Comparison of ENCODE assay signal across 37 cellular contexts in the genomic region with DNA sequence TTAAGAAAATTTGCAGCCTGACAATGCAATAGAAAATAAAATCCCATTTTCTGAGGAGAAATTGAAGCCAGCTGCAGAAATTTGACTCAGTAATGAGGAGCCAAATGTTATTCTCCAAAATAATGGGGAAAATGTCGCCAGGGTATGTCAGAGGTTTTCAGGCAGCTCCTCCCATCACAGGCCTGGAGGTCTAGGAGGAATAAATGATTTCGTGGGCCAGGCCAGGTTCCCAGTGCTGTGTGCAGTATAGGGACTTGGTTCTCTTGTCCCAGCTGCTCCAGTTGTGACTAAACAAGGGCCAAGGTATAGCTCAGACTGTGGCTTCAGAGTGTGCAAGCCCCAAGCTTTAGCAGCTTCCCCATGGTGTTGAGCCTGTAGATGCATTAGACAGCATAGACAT.
"Had no signal": no experiment of that assay in that cellular context is flagged by ENCODE, and none has a peak within 500 bp of the region (broad histone marks: within the 10 kb centered on the region; RNA-seq: fewer than 3 reads in every experiment).

No MANE protein-coding gene starts in this region.

- H3K9me3 ChIP-seq: adrenal gland, body of pancreas had no signal

- DNase-seq: activated B cell treated with CpG ODN at 0.5 μM for 24 hours; activated CD4-positive, alpha-beta memory T cell treated with anti-CD3 and anti-CD28 coated beads for 36 hours; activated CD4-positive, alpha-beta T cell treated with anti-CD3 and anti-CD28 coated beads for 4 hours; activated CD4-positive, alpha-beta T cell treated with anti-CD3 and anti-CD28 coated beads, Interleukin-2, amount 10 ng/mL, durations not matched to agents 24 days and 14 days; activated CD4-positive, alpha-beta T cell treated with anti-CD3 and anti-CD28 coated beads, Interleukin-2, amount 50 U/mL, for 1 hour; activated CD4-positive, alpha-beta T cell treated with anti-CD3 and anti-CD28 coated beads, Interleukin-2, amount 50 U/mL, for 4 hours; activated CD4-positive, CD25-positive, alpha-beta regulatory T cell treated with anti-CD3 and anti-CD28 coated beads, Interleukin-2, amount 50 U/mL, for 72 hours; activated CD8-positive, alpha-beta memory T cell treated with anti-CD3 and anti-CD28 coated beads, Interleukin-2, amount 50 U/mL, for 4 hours; activated CD8-positive, alpha-beta T cell treated with anti-CD3 and anti-CD28 coated beads for 36 hours; activated effector memory CD4-positive, alpha-beta T cell treated with anti-CD3 and anti-CD28 coated beads, Interleukin-2, amount 50 U/mL, for 16 hours; activated gamma-delta T cell treated with Interleukin-2 at 50 U/mL for 16 hours; activated naive CD4-positive, alpha-beta T cell; activated naive CD4-positive, alpha-beta T cell treated with anti-CD3 and anti-CD28 coated beads for 36 hours; activated naive CD4-positive, alpha-beta T cell treated with anti-CD3 and anti-CD28 coated beads, Interleukin-2, amount 50 U/mL, for 16 hours; activated naive CD8-positive, alpha-beta T cell treated with anti-CD3 and anti-CD28 coated beads for 36 hours; activated T-cell treated with anti-CD3 and anti-CD28 coated beads for 4 hours; activated T-cell treated with anti-CD3 and anti-CD28 coated beads, Interleukin-2, amount 50 U/mL, for 1 hour; activated T-cell treated with anti-CD3 and anti-CD28 coated beads, Interleukin-2, amount 50 U/mL, for 4 hours; activated T-cell treated with anti-CD3 and anti-CD28 coated beads, Interleukin-2, amount 50 U/mL, for 72 hours; adrenal gland; amniotic stem cell; aorta; body of pancreas; brain microvascular endothelial cell; central memory CD4-positive, alpha-beta T cell; T-helper 1 cell; T-helper 2 cell; T-helper 9 cell had no signal

- H3K27me3 ChIP-seq: adrenal gland, body of pancreas, brain microvascular endothelial cell, breast epithelium had no signal

- H3K4me3 ChIP-seq: adrenal gland, body of pancreas, breast epithelium had no signal

- H3K9me3 Mint-ChIP-seq: activated CD4-positive, alpha-beta T cell treated with anti-CD3 and anti-CD28 coated beads, Interleukin-2, amount 10 ng/mL, durations not matched to agents 24 days and 14 days had no signal

- H3K4me1 ChIP-seq: adrenal gland, body of pancreas, breast epithelium had no signal

- H3K27ac ChIP-seq: adrenal gland, body of pancreas, brain microvascular endothelial cell, breast epithelium, VCaP had no signal

- H3K4me1 Mint-ChIP-seq: activated B cell treated with CpG ODN at 0.5 μM for 24 hours; activated CD4-positive, alpha-beta T cell treated with anti-CD3 and anti-CD28 coated beads, Interleukin-2, amount 10 ng/mL, durations not matched to agents 24 days and 14 days; activated naive CD8-positive, alpha-beta T cell treated with anti-CD3 and anti-CD28 coated beads for 36 hours; activated T-helper 17 cell treated with anti-CD3 and anti-CD28 coated beads, Interleukin-2, amount 50 U/mL, for 72 hours had no signal

- FAIRE-seq: astrocyte, TTC549 had no signal

- H3K36me3 ChIP-seq: adrenal gland, brain microvascular endothelial cell, breast epithelium had no signal

- H3K36me3 Mint-ChIP-seq: activated CD4-positive, alpha-beta memory T cell treated with anti-CD3 and anti-CD28 coated beads for 36 hours; activated naive CD4-positive, alpha-beta T cell treated with anti-CD3 and anti-CD28 coated beads, Interleukin-2, amount 50 U/mL, for 72 hours; activated naive CD8-positive, alpha-beta T cell treated with anti-CD3 and anti-CD28 coated beads for 36 hours had no signal

- H3K27ac Mint-ChIP-seq: activated B cell treated with CpG ODN at 0.5 μM for 24 hours; activated CD4-positive, alpha-beta memory T cell treated with anti-CD3 and anti-CD28 coated beads for 36 hours; activated CD4-positive, alpha-beta T cell treated with anti-CD3 and anti-CD28 coated beads, Interleukin-2, amount 10 ng/mL, durations not matched to agents 24 days and 14 days; activated CD8-positive, alpha-beta T cell treated with anti-CD3 and anti-CD28 coated beads for 36 hours; activated naive CD4-positive, alpha-beta T cell treated with anti-CD3 and anti-CD28 coated beads for 36 hours; activated naive CD4-positive, alpha-beta T cell treated with anti-CD3 and anti-CD28 coated beads, Interleukin-2, amount 50 U/mL, for 72 hours; activated naive CD8-positive, alpha-beta T cell treated with anti-CD3 and anti-CD28 coated beads for 36 hours; activated T-cell treated with anti-CD3 and anti-CD28 coated beads, Interleukin-2, amount 50 U/mL, for 72 hours; activated T-helper 1 cell treated with anti-CD3 and anti-CD28 coated beads, Interleukin-12 subunit alpha, Interleukin-12 subunit beta, Interleukin-2, Interleukin-4 antibody, amounts not matched to agents 30 ng/mL and 10 ng/mL and 1 ng/mL, durations not matched to agents 14 hours and 24 hours and 36 hours; activated T-helper 17 cell treated with anti-CD3 and anti-CD28 coated beads, Interleukin-2, amount 50 U/mL, for 72 hours; T-helper 1 cell treated with Interleukin-12 subunit alpha and Interleukin-12 subunit beta and Interleukin-4 antibody, amounts not matched to agents 30 μg/mL and 1 μg/mL, for 36 hours; T-helper 2 cell treated with Interferon-gamma antibody and Interleukin-4, amounts not matched to agents 5 μg/mL and 100 μg/mL, for 36 hours had no signal

- ATAC-seq: activated CD8-positive, alpha-beta T cell treated with anti-CD3 and anti-CD28 coated beads for 36 hours; activated naive CD4-positive, alpha-beta T cell treated with anti-CD3 and anti-CD28 coated beads, Interleukin-2, amount 50 U/mL, for 72 hours; activated T-cell treated with anti-CD3 and anti-CD28 coated beads, Interleukin-2, amount 50 U/mL, for 4 hours; activated T-cell treated with anti-CD3 and anti-CD28 coated beads, Interleukin-2, amount 50 U/mL, for 72 hours; activated T-helper 17 cell treated with anti-CD3 and anti-CD28 coated beads, Interleukin-2, amount 50 U/mL, for 72 hours; body of pancreas had no signal

- H3K4me3 Mint-ChIP-seq: activated B cell treated with CpG ODN at 0.5 μM for 24 hours; activated CD4-positive, alpha-beta memory T cell treated with anti-CD3 and anti-CD28 coated beads for 36 hours; activated CD4-positive, alpha-beta T cell treated with anti-CD3 and anti-CD28 coated beads, Interleukin-2, amount 10 ng/mL, durations not matched to agents 24 days and 14 days; activated CD8-positive, alpha-beta T cell treated with anti-CD3 and anti-CD28 coated beads for 36 hours; activated naive CD4-positive, alpha-beta T cell treated with anti-CD3 and anti-CD28 coated beads for 36 hours; activated naive CD8-positive, alpha-beta T cell treated with anti-CD3 and anti-CD28 coated beads for 36 hours; activated T-cell treated with anti-CD3 and anti-CD28 coated beads, Interleukin-2, amount 50 U/mL, for 4 hours; activated T-cell treated with anti-CD3 and anti-CD28 coated beads, Interleukin-2, amount 50 U/mL, for 72 hours; activated T-helper 1 cell treated with anti-CD3 and anti-CD28 coated beads, Interleukin-12 subunit alpha, Interleukin-12 subunit beta, Interleukin-2, Interleukin-4 antibody, amounts not matched to agents 30 ng/mL and 10 ng/mL and 1 ng/mL, durations not matched to agents 14 hours and 24 hours and 36 hours; activated T-helper 17 cell treated with anti-CD3 and anti-CD28 coated beads, Interleukin-2, amount 50 U/mL, for 72 hours; T-helper 1 cell treated with Interleukin-12 subunit alpha and Interleukin-12 subunit beta and Interleukin-4 antibody, amounts not matched to agents 30 μg/mL and 1 μg/mL, for 36 hours; T-helper 2 cell treated with Interferon-gamma antibody and Interleukin-4, amounts not matched to agents 5 μg/mL and 100 μg/mL, for 36 hours had no signal
